ENCODE assay signal across 10 cellular contexts in the genomic region with DNA sequence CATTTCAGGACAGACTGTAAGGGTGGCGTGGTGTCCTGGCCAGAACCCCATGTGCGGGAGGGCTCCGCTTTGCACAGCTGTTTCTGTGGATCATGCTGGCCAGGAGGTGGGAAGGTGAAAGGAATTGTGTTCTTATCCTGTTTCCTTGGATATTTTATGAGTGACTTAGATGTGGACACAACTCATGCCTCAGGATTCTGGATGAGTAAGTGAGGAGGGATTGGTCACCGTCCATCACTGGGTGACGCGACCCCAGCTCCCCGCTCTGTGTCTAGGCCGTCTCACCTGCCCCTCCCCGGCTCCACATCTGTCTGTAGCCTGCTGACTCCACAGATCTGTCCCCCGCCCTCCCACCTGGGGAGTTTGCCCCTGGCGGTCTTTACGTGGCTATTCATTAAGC. TPM values are rescaled to one million over a fixed set of nuclear protein-coding genes. Genes with fewer than 3 reads are reported as not detected.
DNase-seq lines count a peak whose midpoint lies in the region; ATAC-seq lines count a peak whose summit lies in the region.
"Had no signal": no experiment of that assay in that cellular context is flagged by ENCODE, and none has a peak within 500 bp of the region (broad histone marks: within the 10 kb centered on the region; RNA-seq: fewer than 3 reads in every experiment).

No MANE protein-coding gene starts in this region.

- no peaks in the 10 kb centered on the region for H3K9me3 ChIP-seq in adipocyte (ENCODE audit: control insufficient read depth, low read length)

- H3K36me3 ChIP-seq in adipocyte (ENCODE audit: control insufficient read depth, insufficient read depth, low read length, severe bottlenecking): no peaks in the 10 kb centered on the region
- H3K36me3 ChIP-seq: WERI-Rb-1 had no signal

- no peaks in the 10 kb centered on the region for H3K27me3 ChIP-seq in adipocyte (replicated peaks; ENCODE audit: control insufficient read depth, insufficient read depth, low read length)

- H3K4me1 ChIP-seq in adipocyte (ENCODE audit: control insufficient read depth, insufficient read depth, low read length): peaks cover 8% of the 10 kb centered on the region

- peak; percentile 81 for DNase-seq in AG08396 (ENCODE audit: low spot score)
- peak; percentile 92 for DNase-seq in HS-5 (ENCODE audit: low read depth)
- peak; percentile 66 for DNase-seq in adipocyte (ENCODE audit: low read depth)
- DNase-seq in islet precursor cell: peak; percentile 93
- DNase-seq in posterior vena cava (ENCODE audit: low spot score): no peak
- DNase-seq: activated naive CD4-positive, alpha-beta T cell treated with anti-CD3 and anti-CD28 coated beads for 36 hours; WERI-Rb-1 had no signal

- H3K9ac ChIP-seq in adipocyte (ENCODE audit: low read length): no peak overlapping the region

- no peak for ATAC-seq in HG03439 (IDR thresholded peaks at IDR 0.05; ENCODE audit: unreplicated experiment)
- ATAC-seq in GM19324 (IDR thresholded peaks at IDR 0.05; ENCODE audit: low FRiP score, unreplicated experiment): no peak
- no peak for ATAC-seq in HG02588 (IDR thresholded peaks at IDR 0.05; ENCODE audit: unreplicated experiment)

- intact Hi-C loops in posterior vena cava (cut with DNase I): no loop called here

- no peak overlapping the region for H3K4me3 ChIP-seq in adipocyte (ENCODE audit: low read length)

RNA-seq across cellular contexts. Expression of gene PIK3CD, which starts 48.8 kb away (rescaled TPM):
- total RNA-seq in posterior vena cava: 1 to 10 TPM; 7.9 to 9.2 TPM
